2 cellular contexts compared by ENCODE assay signal in the genomic region with DNA sequence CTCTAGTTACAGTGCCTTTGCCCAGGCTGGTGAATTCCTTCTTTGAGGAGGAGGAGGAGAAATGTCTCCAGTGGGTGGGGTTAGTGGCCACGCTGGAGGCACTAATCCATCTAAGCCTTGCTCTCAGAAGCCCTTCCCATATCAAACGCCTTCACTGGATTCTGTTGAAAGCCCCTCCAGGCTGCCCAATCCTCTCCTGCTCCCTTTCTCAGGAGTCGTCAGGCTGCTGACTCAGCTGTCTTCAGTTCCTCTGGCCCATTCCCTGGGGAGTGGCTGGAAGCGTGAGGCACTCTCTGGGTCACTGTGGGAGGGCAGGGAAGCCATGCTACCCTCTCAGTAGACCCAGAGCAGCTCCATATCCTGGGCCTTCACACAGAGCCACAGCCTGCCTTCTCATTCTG.
TF ChIP-seq lines count a peak whose summit lies in the region.

No MANE protein-coding gene starts in this region.

TF ChIP-seq in SK-N-SH, 30 proteins besides CTCF, POLR2A, EP300 and RAD21 (continued from another document):
- TF ChIP-seq CHD2 (IDR thresholded peaks at IDR 0.05; ENCODE audit: low read length, partially characterized antibody): no peak
- no peak for TF ChIP-seq SIN3A (IDR thresholded peaks at IDR 0.05; ENCODE audit: borderline replicate concordance, low read depth, low read length)
- TF ChIP-seq SMC3 (IDR thresholded peaks at IDR 0.05; ENCODE audit: low read depth, low read length): no peak
- TF ChIP-seq NRF1 (IDR thresholded peaks at IDR 0.05; ENCODE audit: low read depth, low read length): no peak
- TF ChIP-seq POLR2AphosphoS5 (IDR thresholded peaks at IDR 0.05; ENCODE audit: low read depth, low read length): no peak

TF ChIP-seq in SK-N-SH treated with all-trans-retinoic acid at 6 μM for 48 hours, 23 proteins besides CTCF, POLR2A, EP300 and RAD21 (continued from another document):
- TF ChIP-seq, protein P1, sequence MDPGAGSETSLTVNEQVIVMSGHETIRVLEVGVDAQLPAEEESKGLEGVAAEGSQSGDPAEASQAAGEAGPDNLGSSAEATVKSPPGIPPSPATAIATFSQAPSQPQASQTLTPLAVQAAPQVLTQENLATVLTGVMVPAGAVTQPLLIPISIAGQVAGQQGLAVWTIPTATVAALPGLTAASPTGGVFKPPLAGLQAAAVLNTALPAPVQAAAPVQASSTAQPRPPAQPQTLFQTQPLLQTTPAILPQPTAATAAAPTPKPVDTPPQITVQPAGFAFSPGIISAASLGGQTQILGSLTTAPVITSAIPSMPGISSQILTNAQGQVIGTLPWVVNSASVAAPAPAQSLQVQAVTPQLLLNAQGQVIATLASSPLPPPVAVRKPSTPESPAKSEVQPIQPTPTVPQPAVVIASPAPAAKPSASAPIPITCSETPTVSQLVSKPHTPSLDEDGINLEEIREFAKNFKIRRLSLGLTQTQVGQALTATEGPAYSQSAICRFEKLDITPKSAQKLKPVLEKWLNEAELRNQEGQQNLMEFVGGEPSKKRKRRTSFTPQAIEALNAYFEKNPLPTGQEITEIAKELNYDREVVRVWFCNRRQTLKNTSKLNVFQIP (CRISPR knock-in tag; IDR thresholded peaks at IDR 0.05; ENCODE audit: borderline replicate concordance, low read depth): no peak
- TF ChIP-seq ZNF8 (CRISPR knock-in tag; IDR thresholded peaks at IDR 0.05): no peak
- TF ChIP-seq ZFP3 (CRISPR knock-in tag; IDR thresholded peaks at IDR 0.05): no peak
- no peak for TF ChIP-seq ARNTL (CRISPR knock-in tag; IDR thresholded peaks at IDR 0.05; ENCODE audit: borderline replicate concordance, low read depth)
- TF ChIP-seq ESRRG (CRISPR knock-in tag; IDR thresholded peaks at IDR 0.05): no peak
- no peak for TF ChIP-seq GLIS3 (CRISPR knock-in tag; IDR thresholded peaks at IDR 0.05)
- no peak for TF ChIP-seq ZNF565 (CRISPR knock-in tag; conservative IDR thresholded peaks at IDR 0.05; ENCODE audit: low read depth)
- no peak for TF ChIP-seq OSR1 (CRISPR knock-in tag; IDR thresholded peaks at IDR 0.05)
- TF ChIP-seq, protein P2, sequence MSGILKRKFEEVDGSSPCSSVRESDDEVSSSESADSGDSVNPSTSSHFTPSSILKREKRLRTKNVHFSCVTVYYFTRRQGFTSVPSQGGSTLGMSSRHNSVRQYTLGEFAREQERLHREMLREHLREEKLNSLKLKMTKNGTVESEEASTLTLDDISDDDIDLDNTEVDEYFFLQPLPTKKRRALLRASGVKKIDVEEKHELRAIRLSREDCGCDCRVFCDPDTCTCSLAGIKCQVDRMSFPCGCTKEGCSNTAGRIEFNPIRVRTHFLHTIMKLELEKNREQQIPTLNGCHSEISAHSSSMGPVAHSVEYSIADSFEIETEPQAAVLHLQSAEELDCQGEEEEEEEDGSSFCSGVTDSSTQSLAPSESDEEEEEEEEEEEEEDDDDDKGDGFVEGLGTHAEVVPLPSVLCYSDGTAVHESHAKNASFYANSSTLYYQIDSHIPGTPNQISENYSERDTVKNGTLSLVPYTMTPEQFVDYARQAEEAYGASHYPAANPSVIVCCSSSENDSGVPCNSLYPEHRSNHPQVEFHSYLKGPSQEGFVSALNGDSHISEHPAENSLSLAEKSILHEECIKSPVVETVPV (CRISPR knock-in tag; IDR thresholded peaks at IDR 0.05): no peak
- TF ChIP-seq PPARA (CRISPR knock-in tag; IDR thresholded peaks at IDR 0.05; ENCODE audit: borderline replicate concordance): no peak
- no peak for TF ChIP-seq CSDC2 (CRISPR knock-in tag; IDR thresholded peaks at IDR 0.05)
- no peak for TF ChIP-seq ZNF70 (CRISPR knock-in tag; IDR thresholded peaks at IDR 0.05)
- TF ChIP-seq ZC3H10 (CRISPR knock-in tag; IDR thresholded peaks at IDR 0.05): no peak
- no peak for TF ChIP-seq ZFP30 (CRISPR knock-in tag; IDR thresholded peaks at IDR 0.05)
- TF ChIP-seq RARB (CRISPR knock-in tag; IDR thresholded peaks at IDR 0.05): no peak
- no peak for TF ChIP-seq TOX (CRISPR knock-in tag; IDR thresholded peaks at IDR 0.05; ENCODE audit: borderline replicate concordance)
- no peak for TF ChIP-seq CREB5 (CRISPR knock-in tag; IDR thresholded peaks at IDR 0.05; ENCODE audit: low read depth)
TF ChIP-seq in SK-N-SH treated with all-trans-retinoic acid at 6 μM for 48 hours: peak in this region for 0.
